Comparison of ENCODE assay signal across 23 cellular contexts in genomic region chr3:33173103-33173502, GRCh38. TPM values are rescaled to one million over a fixed set of nuclear protein-coding genes. Genes with fewer than 3 reads are reported as not detected.
DNase-seq lines count a peak whose midpoint lies in the region; ATAC-seq and TF ChIP-seq lines count a peak whose summit lies in the region.
"Had no signal": no experiment of that assay in that cellular context is flagged by ENCODE, and none has a peak within 500 bp of the region (broad histone marks: within the 10 kb centered on the region; RNA-seq: fewer than 3 reads in every experiment).

No MANE protein-coding gene starts in this region.

- no peaks in the 10 kb centered on the region for H3K27me3 ChIP-seq in lower lobe of right lung (ENCODE audit: low read depth)
- H3K27me3 ChIP-seq: right lobe of liver had no signal

- no peaks in the 10 kb centered on the region for H3K9me3 ChIP-seq in lower lobe of right lung
- H3K9me3 ChIP-seq: right lobe of liver had no signal

- TF ChIP-seq CTCF in lower lobe of right lung (IDR thresholded peaks at IDR 0.05), result no peak

- no peaks in the 10 kb centered on the region for H3K4me1 ChIP-seq in lower lobe of right lung
- H3K4me1 ChIP-seq: right lobe of liver had no signal

- peak; percentile 36 to 51 for ATAC-seq in lower lobe of right lung
- ATAC-seq in left lobe of liver, result no peak
- no peak for ATAC-seq in HG03139 (IDR thresholded peaks at IDR 0.05; ENCODE audit: unreplicated experiment)
- no peak for ATAC-seq in GM21381 (IDR thresholded peaks at IDR 0.05; ENCODE audit: unreplicated experiment)
- ATAC-seq: Panc1; right lobe of liver; stimulated activated naive CD8-positive, alpha-beta T cell treated with anti-CD3 and anti-CD28 coated beads, Interleukin-15, Interleukin-2, amounts not matched to agents 100 U/mL and 50 U/mL, for 24 hours had no signal

- peak; percentile 76 for DNase-seq in DMS53 (lab: John Stamatoyannopoulos, UW)
- DNase-seq in NCI-H1105 treated with DMSO at 0.1 percent for 48 hours (lab: John Stamatoyannopoulos, UW), result peak; percentile 40
- DNase-seq in SHP77 (lab: John Stamatoyannopoulos, UW), result peak; percentile 87 to 88
- DNase-seq in lower lobe of right lung, result no peak
- no peak for DNase-seq in left lobe of liver (ENCODE audit: low spot score)
- no peak for DNase-seq in NCI-H82 treated with DMSO at 0.1 percent for 48 hours (lab: John Stamatoyannopoulos, UW; ENCODE audit: unreplicated experiment)
- DNase-seq: activated CD4-positive, alpha-beta memory T cell treated with anti-CD3 and anti-CD28 coated beads, Interleukin-2, amount 10 ng/mL, durations not matched to agents 7 days and 5 days; activated CD4-positive, CD25-positive, alpha-beta regulatory T cell treated with anti-CD3 and anti-CD28 coated beads, Interleukin-2, amount 50 U/mL, for 72 hours; activated naive CD8-positive, alpha-beta T cell treated with anti-CD3 and anti-CD28 coated beads, Interleukin-2, amount 10 ng/mL, durations not matched to agents 7 days and 5 days; C1 segment of cervical spinal cord; cerebellar nuclear complex; GM23248; midbrain; NCI-H1436 treated with DMSO at 0.1 percent for 48 hours; NCI-H226; right lobe of liver; stimulated activated naive CD8-positive, alpha-beta T cell treated with anti-CD3 and anti-CD28 coated beads, Interleukin-15, Interleukin-2, amounts not matched to agents 100 U/mL and 50 U/mL, for 24 hours; T-helper 1 cell had no signal

- H3K4me3 ChIP-seq in lower lobe of right lung, result no peak overlapping the region
- H3K4me3 ChIP-seq: GM23248, right lobe of liver had no signal

- H3K36me3 ChIP-seq in lower lobe of right lung, result no peaks in the 10 kb centered on the region
- H3K36me3 ChIP-seq: right lobe of liver had no signal

- no peak overlapping the region for H3K27ac ChIP-seq in lower lobe of right lung
- H3K27ac ChIP-seq: epithelial cell of prostate, GM23248, right lobe of liver had no signal

- intact Hi-C loops in lower lobe of right lung (cut with DNase I), result no loop called here

RNA-seq across cellular contexts. Expression of gene SUSD5, which starts 45.5 kb away (rescaled TPM):
- total RNA-seq in lower lobe of right lung (1.9 TPM), left lobe of liver (0.05 TPM)
- total RNA-seq: activated CD4-positive, alpha-beta memory T cell treated with anti-CD3 and anti-CD28 coated beads, Interleukin-2, amount 10 ng/mL, durations not matched to agents 7 days and 5 days; activated naive CD8-positive, alpha-beta T cell treated with anti-CD3 and anti-CD28 coated beads, Interleukin-2, amount 10 ng/mL, durations not matched to agents 7 days and 5 days; natural killer cell treated with Interleukin-12 subunit alpha and Interleukin-12 subunit beta and Interleukin-15 and Interleukin-18, amount 100 ng/mL, for 72 hours had no signal

RNA-seq across cellular contexts. Expression of gene CRTAP, which starts 59.3 kb away (rescaled TPM):
- 213 TPM for total RNA-seq in lower lobe of right lung
- 42.0 TPM for total RNA-seq in left lobe of liver

Comparison
In these comparisons a context has a peak if more than half of its experiments do, and no peak if none do; other contexts are left out.
1. DNase-seq: peak in DMS53 (single experiment), NCI-H1105 treated with DMSO at 0.1 percent for 48 hours (single experiment) and SHP77 (2 of 2); none in lower lobe of right lung (single experiment), left lobe of liver (single experiment) and NCI-H82 treated with DMSO at 0.1 percent for 48 hours (single experiment).
2. ATAC-seq: peak in lower lobe of right lung (2 of 2); none in left lobe of liver (single experiment), HG03139 (single experiment) and GM21381 (single experiment).